In the genomic region with DNA sequence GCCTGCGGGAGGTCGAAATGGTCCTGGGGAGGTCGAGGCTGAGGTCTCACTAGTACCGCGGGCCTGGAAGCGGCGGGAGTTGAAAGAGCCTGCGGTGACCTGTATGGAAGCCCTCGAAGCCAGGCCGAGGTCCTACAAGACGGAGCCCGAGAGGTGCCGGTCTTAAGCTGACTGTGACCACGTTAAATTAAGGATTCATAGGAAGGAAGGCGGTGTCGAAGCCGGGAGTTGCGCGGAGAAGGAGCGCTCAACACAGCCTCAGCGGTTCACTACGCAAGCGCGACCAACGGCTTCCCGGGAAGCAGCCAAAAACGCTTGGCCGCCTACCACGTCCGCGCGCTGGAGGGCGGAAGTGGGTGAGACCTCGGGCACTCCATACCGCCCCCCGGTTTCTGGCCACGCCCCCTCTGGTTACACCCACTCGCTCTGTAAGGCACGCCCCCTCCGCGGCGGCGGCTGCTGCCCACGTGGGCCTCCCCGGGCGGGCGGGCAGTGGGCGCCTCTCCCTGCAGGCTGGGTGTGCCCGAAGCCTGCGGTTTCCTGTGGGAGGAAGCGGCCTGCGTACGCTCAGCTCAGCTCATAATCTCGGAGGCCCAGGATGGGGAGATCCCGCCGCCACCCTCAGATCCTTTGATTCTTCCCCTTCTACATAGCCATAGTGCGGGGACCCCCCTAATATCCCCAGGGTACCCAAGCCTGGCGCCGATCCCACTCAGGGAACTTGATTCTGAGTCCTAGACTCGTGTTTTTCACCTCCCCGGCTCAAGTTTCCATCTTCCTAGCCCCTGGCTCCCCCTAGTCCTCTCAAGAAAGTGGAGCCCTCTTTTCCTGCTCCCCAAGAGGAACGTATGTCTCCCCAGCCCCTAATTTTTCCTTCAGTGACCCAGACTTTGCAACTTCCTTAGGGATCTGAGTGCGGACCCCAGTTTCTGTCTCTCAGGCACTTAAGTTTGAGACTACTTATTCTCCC, we compare ENCODE assay signal across 8 cellular contexts. TPM values are rescaled to one million over a fixed set of nuclear protein-coding genes. Genes with fewer than 3 reads are reported as not detected.
A peak's percentile ranks its signal among the peaks of the same experiment; 100 is the strongest.
DNase-seq lines count a peak whose midpoint lies in the region; ATAC-seq, FAIRE-seq and TF ChIP-seq lines count a peak whose summit lies in the region.

No MANE protein-coding gene starts in this region.

- peak; percentile 99 for DNase-seq in AG08395 (ENCODE audit: low spot score)
- DNase-seq in NCI-H2196 (lab: John Stamatoyannopoulos, UW; ENCODE audit: unreplicated experiment) = peak; percentile 98
- DNase-seq in T47D (ENCODE audit: low read depth in 1 of 2, low spot score in 1 of 2) = peak; percentile 60 to 96
- DNase-seq in iPS-NIHi7 (ENCODE audit: extremely low spot score) = peak; percentile 93
- DNase-seq in small intestine = peak; percentile 97

- H3K27me3 ChIP-seq in small intestine (ENCODE audit: control insufficient read depth in 2 of 2, insufficient read depth in 2 of 2, low read length in 2 of 2) = no peaks in the 10 kb centered on the region

- peaks cover 0 to 12% of the 10 kb centered on the region in 2 donors for H3K4me1 ChIP-seq in small intestine (ENCODE audit: control insufficient read depth in 2 of 2, insufficient read depth in 1 of 2, low read depth in 1 of 2, low read length in 1 of 2)

- no peaks in the 10 kb centered on the region for H3K9me3 ChIP-seq in small intestine (ENCODE audit: control insufficient read depth, low read depth)

- peak overlapping the region; percentile 31 to 64 for H3K4me3 ChIP-seq in small intestine (ENCODE audit: low read depth in 1 of 2, low read length in 2 of 2)

- no peak for TF ChIP-seq CTCF in VCaP (conservative IDR thresholded peaks at IDR 0.05)

- whole genome bisulfite sequencing in small intestine, 3 donors = 1 to 2% (median 1%) methylated on average over 51 to 63 of the region's 63 CpGs

- in situ Hi-C loops in T47D (cut with HindIII; ENCODE audit: low pct_unique_long_range_greater_than_20kb, low sequenced_read_pairs) = no loop called here

- FAIRE-seq in small intestine (lab: Jason Lieb, UNC) = no peak

- ATAC-seq in GM18909 (IDR thresholded peaks at IDR 0.05; ENCODE audit: poor library complexity, unreplicated experiment) = peak; percentile 70
- ATAC-seq in HG03139 (IDR thresholded peaks at IDR 0.05; ENCODE audit: unreplicated experiment) = peak; percentile 43

- H3K27ac ChIP-seq in VCaP (peak overlapping the region; percentile 88), small intestine (ENCODE audit: low read depth in 1 of 2, low read length in 1 of 2) (peak overlapping the region; percentile 98)

- H3K36me3 ChIP-seq in small intestine (ENCODE audit: control insufficient read depth in 2 of 2, insufficient read depth in 2 of 2, low read length in 2 of 2) = no peaks in the 10 kb centered on the region

RNA-seq across cellular contexts. Expression of gene EMP3, which starts 3.4 kb away (rescaled TPM):
- 10 to 100 TPM in 2 of 3 donors, 1 to 10 TPM in 1; 3.4 to 47.4 (median 19.5) TPM for polyA plus RNA-seq in small intestine

RNA-seq across cellular contexts. Expression of gene TMEM143, which starts 41.8 kb away (rescaled TPM):
- 10 to 100 TPM in 1 of 3 donors, 1 to 10 TPM in 2; 5.9 to 13.2 (median 8.4) TPM for polyA plus RNA-seq in small intestine

RNA-seq across cellular contexts. Expression of gene SYNGR4, which starts 42.3 kb away (rescaled TPM):
- polyA plus RNA-seq in small intestine = under 1 TPM in 1 of 3 donors, not detected in 2; 0.15 TPM

RNA-seq across cellular contexts. Expression of gene ZNF114, which starts 52.0 kb away (rescaled TPM):
- under 1 TPM in 1 of 3 donors, not detected in 2; 0.36 TPM for polyA plus RNA-seq in small intestine

Comparison
In these comparisons a context has a peak if more than half of its experiments do, and no peak if none do; other contexts are left out.
1. Peak in every context shown above with its lines: DNase-seq, ATAC-seq, H3K4me3 ChIP-seq and H3K27ac ChIP-seq.